Comparison of ENCODE assay signal across 8 cellular contexts in genomic region chr4:47668810-47669408, GRCh38.
A peak's percentile ranks its signal among the peaks of the same experiment; 100 is the strongest.
DNase-seq lines count a peak whose midpoint lies in the region; FAIRE-seq and TF ChIP-seq lines count a peak whose summit lies in the region.

No MANE protein-coding gene starts in this region.

- peak; percentile 66 for TF ChIP-seq CTCF in HFF-Myc (IDR thresholded peaks at IDR 0.05; ENCODE audit: low read depth, low read length, missing control alignments)
- peak; percentile 76 for TF ChIP-seq CTCF in left ventricle myocardium inferior (IDR thresholded peaks at IDR 0.05; ENCODE audit: borderline replicate concordance)

- DNase-seq in stimulated activated CD4-positive, alpha-beta T cell treated with anti-CD3 and anti-CD28 coated beads, Interleukin-4, amount 100 ng/mL, for 24 hours, result peak; percentile 9
- no peak for DNase-seq in stimulated activated CD4-positive, alpha-beta T cell treated with anti-CD3 and anti-CD28 coated beads, Interleukin-4, amount 100 ng/mL, for 1 hour
- DNase-seq in HFF-Myc (ENCODE audit: extremely low read depth, low read depth), result peak; percentile 41
- peak; percentile 0 for DNase-seq in NCI-H128 (lab: John Stamatoyannopoulos, UW; ENCODE audit: unreplicated experiment)
- peak; percentile 1 for DNase-seq in activated CD4-positive, alpha-beta T cell treated with anti-CD3 and anti-CD28 coated beads, Interleukin-2, amount 50 U/mL, for 1 hour
- no peak for DNase-seq in left ventricle myocardium inferior
- peak; percentile 47 for DNase-seq in small intestine
- no peak for DNase-seq in posterior vena cava (ENCODE audit: low spot score)

- FAIRE-seq in small intestine (lab: Jason Lieb, UNC), result no peak

- no peak overlapping the region for H3K4me3 ChIP-seq in HFF-Myc (replicated peaks; ENCODE audit: low read depth, low read length)
- H3K4me3 ChIP-seq in left ventricle myocardium inferior, result no peak overlapping the region
- no peak overlapping the region for H3K4me3 ChIP-seq in small intestine (ENCODE audit: low read depth in 1 of 2, low read length in 2 of 2)

- no peak overlapping the region for H3K27ac ChIP-seq in left ventricle myocardium inferior (replicated peaks)
- no peak overlapping the region for H3K27ac ChIP-seq in small intestine (ENCODE audit: low read depth in 1 of 2, low read length in 1 of 2)

- H3K27me3 ChIP-seq in left ventricle myocardium inferior (ENCODE audit: low read depth), result no peaks in the 10 kb centered on the region
- no peaks in the 10 kb centered on the region for H3K27me3 ChIP-seq in small intestine (ENCODE audit: control insufficient read depth in 2 of 2, insufficient read depth in 2 of 2, low read length in 2 of 2)

- H3K9me3 ChIP-seq in left ventricle myocardium inferior (replicated peaks), result no peaks in the 10 kb centered on the region
- no peaks in the 10 kb centered on the region for H3K9me3 ChIP-seq in small intestine (ENCODE audit: control insufficient read depth, low read depth)

- intact Hi-C loops in left ventricle myocardium inferior (cut with micrococcal nuclease), result no loop called here
- intact Hi-C loops in posterior vena cava (cut with DNase I), result loop anchor here in 1 of 2 donors (5.0 kb wide), 1 partner anchor 268 kb away; no protein-coding TSS in a partner anchor

- H3K4me1 ChIP-seq in left ventricle myocardium inferior (peaks cover 10% of the 10 kb centered on the region), small intestine (ENCODE audit: control insufficient read depth in 2 of 2, insufficient read depth in 1 of 2, low read depth in 1 of 2, low read length in 1 of 2) (no peaks in the 10 kb centered on the region)

- H3K36me3 ChIP-seq in left ventricle myocardium inferior (peaks cover 4% of the 10 kb centered on the region), small intestine (ENCODE audit: control insufficient read depth in 2 of 2, insufficient read depth in 2 of 2, low read length in 2 of 2) (no peaks in the 10 kb centered on the region)

- WGBS in small intestine, 3 donors, result 30 to 33% (median 31%) methylated on average over 11 of the region's 11 CpGs

Comparison
In these comparisons a context has a peak if more than half of its experiments do, and no peak if none do; other contexts are left out.
1. DNase-seq: peak in stimulated activated CD4-positive, alpha-beta T cell treated with anti-CD3 and anti-CD28 coated beads, Interleukin-4, amount 100 ng/mL, for 24 hours (single experiment), HFF-Myc (single experiment), NCI-H128 (single experiment), activated CD4-positive, alpha-beta T cell treated with anti-CD3 and anti-CD28 coated beads, Interleukin-2, amount 50 U/mL, for 1 hour (single experiment) and small intestine (single experiment); none in stimulated activated CD4-positive, alpha-beta T cell treated with anti-CD3 and anti-CD28 coated beads, Interleukin-4, amount 100 ng/mL, for 1 hour (single experiment), left ventricle myocardium inferior (single experiment) and posterior vena cava (single experiment).